22 cellular contexts compared by ENCODE assay signal in the genomic region with DNA sequence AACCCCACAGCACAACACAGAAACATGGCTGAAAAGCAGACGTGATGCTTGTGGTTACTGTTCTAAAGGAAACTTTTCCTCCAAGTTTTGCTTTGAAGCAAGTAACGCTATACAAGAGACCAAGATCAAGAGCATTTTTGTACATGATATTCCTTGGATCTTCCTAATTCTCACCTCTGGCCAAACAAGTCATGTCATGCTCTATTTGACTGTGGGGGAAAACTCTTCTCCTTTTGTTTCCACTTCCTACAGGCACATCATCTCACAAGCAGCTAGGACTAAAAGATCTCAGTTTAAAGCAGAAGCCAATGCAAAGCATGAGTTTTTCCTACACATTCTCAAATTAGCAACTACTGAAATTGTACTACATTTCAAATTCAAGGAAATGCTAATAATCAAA.
"Had no signal": no experiment of that assay in that cellular context is flagged by ENCODE, and none has a peak within 500 bp of the region (broad histone marks: within the 10 kb centered on the region; RNA-seq: fewer than 3 reads in every experiment).

No MANE protein-coding gene starts in this region.

- H3K4me3 Mint-ChIP-seq: activated CD4-positive, alpha-beta T cell treated with anti-CD3 and anti-CD28 coated beads for 36 hours; activated T-helper 17 cell treated with anti-CD3 and anti-CD28 coated beads, Interleukin-2, amount 50 U/mL, for 72 hours; central memory CD8-positive, alpha-beta T cell; naive thymus-derived CD8-positive, alpha-beta T cell had no signal

- H3K9me3 ChIP-seq: gastroesophageal sphincter, heart right ventricle, left ventricle myocardium inferior, ovary, psoas muscle, stomach, upper lobe of left lung had no signal

- H3K27ac Mint-ChIP-seq: activated CD4-positive, alpha-beta T cell treated with anti-CD3 and anti-CD28 coated beads for 36 hours; activated T-helper 17 cell treated with anti-CD3 and anti-CD28 coated beads, Interleukin-2, amount 50 U/mL, for 72 hours had no signal

- H3K9me3 Mint-ChIP-seq: activated T-helper 17 cell treated with anti-CD3 and anti-CD28 coated beads, Interleukin-2, amount 50 U/mL, for 72 hours; central memory CD8-positive, alpha-beta T cell; naive thymus-derived CD8-positive, alpha-beta T cell had no signal

- H3K27ac ChIP-seq: brain microvascular endothelial cell, coronary artery, gastroesophageal sphincter, left ventricle myocardium inferior, ovary, psoas muscle, stomach, upper lobe of left lung had no signal

- ATAC-seq: activated CD4-positive, alpha-beta T cell treated with anti-CD3 and anti-CD28 coated beads for 36 hours; activated T-helper 17 cell treated with anti-CD3 and anti-CD28 coated beads, Interleukin-2, amount 50 U/mL, for 72 hours; esophagus mucosa; gastroesophageal sphincter; heart right ventricle; naive thymus-derived CD8-positive, alpha-beta T cell; psoas muscle; right cardiac atrium had no signal

- H3K27me3 Mint-ChIP-seq: activated T-helper 17 cell treated with anti-CD3 and anti-CD28 coated beads, Interleukin-2, amount 50 U/mL, for 72 hours; central memory CD8-positive, alpha-beta T cell had no signal

- H3K27me3 ChIP-seq: brain microvascular endothelial cell, gastroesophageal sphincter, ovary, stomach, upper lobe of left lung had no signal

- H3K36me3 ChIP-seq: brain microvascular endothelial cell, ovary, upper lobe of left lung had no signal

- DNase-seq: activated CD4-positive, alpha-beta T cell treated with anti-CD3 and anti-CD28 coated beads for 36 hours; activated CD4-positive, alpha-beta T cell treated with anti-CD3 and anti-CD28 coated beads, Interleukin-2, amount 50 U/mL, for 48 hours; activated naive CD4-positive, alpha-beta T cell; activated T-cell treated with anti-CD3 and anti-CD28 coated beads, Interleukin-2, amount 50 U/mL, for 1 hour; brain microvascular endothelial cell; heart right ventricle; kidney glomerular epithelial cell; left ventricle myocardium inferior; naive thymus-derived CD8-positive, alpha-beta T cell; ovary; psoas muscle; right cardiac atrium; small intestine; stimulated activated CD4-positive, alpha-beta T cell treated with anti-CD3 and anti-CD28 coated beads, Interleukin-4, amount 100 ng/mL, for 1 hour; stomach; SW 1271; upper lobe of left lung had no signal

- H3K4me3 ChIP-seq: coronary artery, gastroesophageal sphincter, heart right ventricle, left ventricle myocardium inferior, ovary, psoas muscle, stomach, upper lobe of left lung had no signal
